20 cellular contexts compared by ENCODE assay signal in the genomic region with DNA sequence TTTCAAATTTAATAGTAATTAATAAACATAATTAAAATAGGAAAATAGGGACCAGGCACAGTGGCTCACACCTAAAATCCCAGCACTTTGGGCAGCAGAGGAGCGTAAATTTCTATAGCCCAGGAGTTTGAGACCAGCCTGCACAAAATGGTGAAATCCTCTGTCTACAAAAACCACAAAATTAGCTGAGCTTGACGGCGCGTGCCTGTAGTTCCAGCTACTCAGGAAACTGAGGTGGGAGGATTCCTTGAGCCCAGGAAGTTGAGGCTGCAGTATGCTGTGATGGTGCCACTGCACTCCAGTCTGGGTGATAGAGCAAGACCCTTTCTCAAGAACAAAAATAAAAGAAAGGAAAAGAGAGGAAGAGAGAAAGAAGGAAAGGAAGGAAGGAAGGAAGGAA.
"Had no signal": no experiment of that assay in that cellular context is flagged by ENCODE, and none has a peak within 500 bp of the region (broad histone marks: within the 10 kb centered on the region; RNA-seq: fewer than 3 reads in every experiment).

No MANE protein-coding gene starts in this region.

- ATAC-seq: activated naive CD4-positive, alpha-beta T cell treated with anti-CD3 and anti-CD28 coated beads, Interleukin-2, amount 50 U/mL, for 72 hours; gastroesophageal sphincter; heart left ventricle; left lobe of liver; natural killer cell treated with Interleukin-12 subunit alpha and Interleukin-12 subunit beta and Interleukin-15 and Interleukin-18, amount 100 ng/mL, for 72 hours; pancreas; stimulated activated memory B cell treated with anti-CD40 and anti-IgM and Interleukin-4, amounts not matched to agents 10 μg/mL and 1 μg/mL and 100 μg/mL, for 72 hours had no signal

- H3K27ac ChIP-seq: gastroesophageal sphincter, heart left ventricle, neutrophil, pancreas, sigmoid colon, spleen, thoracic aorta, upper lobe of left lung had no signal

- DNase-seq: activated CD4-positive, alpha-beta T cell treated with anti-CD3 and anti-CD28 coated beads, Interleukin-2, amount 50 U/mL, for 4 hours; activated gamma-delta T cell treated with Interleukin-2 at 50 U/mL for 16 hours; amniotic stem cell; effector CD4-positive, alpha-beta T cell; kidney; pancreas; sigmoid colon; spleen; stimulated activated CD4-positive, alpha-beta T cell treated with anti-CD3 and anti-CD28 coated beads, Interleukin-4, amount 100 ng/mL, for 4 hours; T1000; upper lobe of left lung had no signal

- H3K9me3 ChIP-seq: gastroesophageal sphincter, neutrophil, pancreas, thoracic aorta, upper lobe of left lung had no signal

- H3K4me3 ChIP-seq: gastroesophageal sphincter, heart left ventricle, lung, pancreas, sigmoid colon, spleen, thoracic aorta, upper lobe of left lung had no signal

- H3K36me3 ChIP-seq: gastroesophageal sphincter, heart left ventricle, neutrophil, pancreas, sigmoid colon, spleen, thoracic aorta, upper lobe of left lung had no signal

- H3K4me1 ChIP-seq: gastroesophageal sphincter, heart left ventricle, pancreas, sigmoid colon, spleen, upper lobe of left lung had no signal

- H3K27me3 ChIP-seq: gastroesophageal sphincter, heart left ventricle, neutrophil, pancreas, sigmoid colon, spleen, upper lobe of left lung had no signal
